ENCODE assay signal across 8 cellular contexts in genomic region chr16:3282747-3283524, GRCh38. TPM values are rescaled to one million over a fixed set of nuclear protein-coding genes. Genes with fewer than 3 reads are reported as not detected.
A peak's percentile ranks its signal among the peaks of the same experiment; 100 is the strongest.
DNase-seq lines count a peak whose midpoint lies in the region; ATAC-seq, FAIRE-seq and TF ChIP-seq lines count a peak whose summit lies in the region.

Gene ZNF263, plus strand, starts transcription at chr16:3283491. Its CDS starts 328 bp downstream, at chr16:3283819.

- WGBS in psoas muscle, 3 donors: 0 to 1% (median 0%) methylated on average over 70 of the region's 70 CpGs

- H3K27ac ChIP-seq in angular gyrus (ENCODE audit: low read depth, low read length) (peak within 1 kb of the TSS; percentile 99), right atrium auricular region (peak within 1 kb of the TSS; percentile 94 to 99), psoas muscle (peak within 1 kb of the TSS; percentile 100)

- TF ChIP-seq CTCF in right atrium auricular region (IDR thresholded peaks at IDR 0.05) (no peak), psoas muscle (IDR thresholded peaks at IDR 0.05) (no peak)

- H3K36me3 ChIP-seq in right atrium auricular region (peaks cover 22% of the 10 kb centered on the region), psoas muscle (ENCODE audit: insufficient read depth in 1 of 2, low read depth in 1 of 2) (peaks cover 2 to 23% of the 10 kb centered on the region in 2 donors)

- H3K4me1 ChIP-seq in right atrium auricular region (peaks cover 0 to 33% of the 10 kb centered on the region in 2 donors), psoas muscle (peaks cover 15% of the 10 kb centered on the region)

- peak; percentile 97 to 98 for DNase-seq in NCI-H187 (lab: John Stamatoyannopoulos, UW)
- peak; percentile 82 to 99 (median 87) for DNase-seq in T-helper 2 cell
- DNase-seq in right atrium auricular region (ENCODE audit: low spot score): peak; percentile 98
- peak; percentile 96 to 97 for DNase-seq in psoas muscle
- DNase-seq in urothelium cell line (ENCODE audit: low spot score): peak; percentile 97

- peak; percentile 86 for ATAC-seq in HG02938 (IDR thresholded peaks at IDR 0.05; ENCODE audit: unreplicated experiment)
- peak; percentile 96 to 98 (median 97) for ATAC-seq in psoas muscle

- TF ChIP-seq POLR2A in GM15510 (IDR thresholded peaks at IDR 0.05; ENCODE audit: borderline replicate concordance, extremely low read depth, insufficient read length): peak; percentile 65

- H3K4me3 ChIP-seq in right atrium auricular region (peak within 1 kb of the TSS; percentile 92), psoas muscle (peak within 1 kb of the TSS; percentile 76)

- no peak for FAIRE-seq in urothelium cell line (lab: Jason Lieb, UNC)

- intact Hi-C loops in psoas muscle (cut with DNase I): loop anchor here (1.0 to 5.0 kb wide), 6 partner anchors 18 to 219 kb away; partner anchors contain the start of genes TIGD7 (in 2 of the 2), ZNF75A (in 2 of the 2), CLUAP1 (in 1 of the 2) and ZNF200 (in 1 of the 2)

- H3K27me3 ChIP-seq in right atrium auricular region (no peaks in the 10 kb centered on the region), psoas muscle (ENCODE audit: insufficient read depth in 3 of 3, low read length in 2 of 3) (no peaks in the 10 kb centered on the region)

- H3K9me3 ChIP-seq in right atrium auricular region: peaks cover 0 to 27% of the 10 kb centered on the region in 2 donors
- H3K9me3 ChIP-seq in psoas muscle: no peaks in the 10 kb centered on the region

RNA-seq across cellular contexts. Expression of gene ZNF263, which starts in this region (rescaled TPM):
- total RNA-seq in right atrium auricular region: 10 to 100 TPM; 11.0 to 18.0 TPM
- 10 to 100 TPM; 11.0 to 17.8 (median 11.7) TPM for total RNA-seq in psoas muscle
- 10 to 100 TPM in 2 of 3 donors, 1 to 10 TPM in 1; 6.1 to 23.9 (median 12.8) TPM for polyA plus RNA-seq in psoas muscle

Comparison
In these comparisons a context has a peak if more than half of its experiments do, and no peak if none do; other contexts are left out.
1. Peak in every context shown above with its lines: DNase-seq, ATAC-seq, H3K4me3 ChIP-seq and H3K27ac ChIP-seq.